In genomic region chr15:41151451-41152005, GRCh38 we compare ENCODE assay signal across 14 cellular contexts. TPM values are rescaled to one million over a fixed set of nuclear protein-coding genes. Genes with fewer than 3 reads are reported as not detected.
DNase-seq lines count a peak whose midpoint lies in the region; ATAC-seq and TF ChIP-seq lines count a peak whose summit lies in the region.
"Had no signal": no experiment of that assay in that cellular context is flagged by ENCODE, and none has a peak within 500 bp of the region (broad histone marks: within the 10 kb centered on the region; RNA-seq: fewer than 3 reads in every experiment).

No MANE protein-coding gene starts in this region.

- H4K20me1 ChIP-seq in H9 (ENCODE audit: control insufficient read depth, insufficient read depth, insufficient read length): no peaks in the 10 kb centered on the region
- H4K20me1 ChIP-seq: BLaER1 had no signal

- H3K23ac ChIP-seq in H9 (ENCODE audit: insufficient read length, low read depth, low read length): no peak overlapping the region

- H2BK12ac ChIP-seq in H9 (ENCODE audit: insufficient read length, low read depth, low read length): no peak overlapping the region

- peaks cover 6% of the 10 kb centered on the region for H3K27me3 Mint-ChIP-seq in T-helper 2 cell treated with Interferon-gamma antibody and Interleukin-4, amounts not matched to agents 5 μg/mL and 100 μg/mL, for 36 hours (ENCODE audit: low read depth)
- H3K27me3 Mint-ChIP-seq in activated T-cell treated with anti-CD3 and anti-CD28 coated beads, Interleukin-2, amount 50 U/mL, for 24 hours: peaks cover 2% of the 10 kb centered on the region
- H3K27me3 Mint-ChIP-seq in activated T-cell treated with anti-CD3 and anti-CD28 coated beads, Interleukin-2, amount 50 U/mL, for 4 hours (ENCODE audit: low read depth): no peaks in the 10 kb centered on the region
- no peaks in the 10 kb centered on the region for H3K27me3 Mint-ChIP-seq in H9 (ENCODE audit: low read depth)

- no peak overlapping the region for H3T11ph ChIP-seq in H9 (ENCODE audit: low read length)

- H2BK120ac ChIP-seq in H9 (ENCODE audit: low read depth, low read length, poor library complexity, severe bottlenecking): no peak overlapping the region

- no peak overlapping the region for H3K18ac ChIP-seq in H9 (ENCODE audit: insufficient read length, low read depth, low read length)

- peaks cover 2% of the 10 kb centered on the region for H3K36me3 Mint-ChIP-seq in T-helper 2 cell treated with Interferon-gamma antibody and Interleukin-4, amounts not matched to agents 5 μg/mL and 100 μg/mL, for 36 hours (ENCODE audit: low read depth)
- no peaks in the 10 kb centered on the region for H3K36me3 Mint-ChIP-seq in activated T-cell treated with anti-CD3 and anti-CD28 coated beads, Interleukin-2, amount 50 U/mL, for 24 hours (ENCODE audit: low read depth)
- no peaks in the 10 kb centered on the region for H3K36me3 Mint-ChIP-seq in activated T-cell treated with anti-CD3 and anti-CD28 coated beads, Interleukin-2, amount 50 U/mL, for 4 hours (ENCODE audit: insufficient read depth)
- H3K36me3 Mint-ChIP-seq in H9 (ENCODE audit: insufficient read depth in 1 of 3, low read depth in 3 of 3): 0 out of 7 replicates have a peak, but pooled peaks cover 0 to 3% (median 0%) of the 10 kb centered on the region in 3 experiments
- H3K36me3 Mint-ChIP-seq: CD8-positive, alpha-beta memory T cell had no signal

- TF ChIP-seq CTCF in H9 (conservative IDR thresholded peaks at IDR 0.05): no peak

- no peak overlapping the region for H4K8ac ChIP-seq in H9 (replicated peaks; ENCODE audit: insufficient read length, low read depth, low read length)

- no CpG with 5 or more reads among the region's 37 CpGs for WGBS in H9 (ENCODE audit: extremely low coverage, insufficient read length, low lambda C conversion rate)

- peaks cover 4% of the 10 kb centered on the region for H3K23me2 ChIP-seq in H9 (ENCODE audit: insufficient read length, low read depth, low read length, poor library complexity, severe bottlenecking)

- no peak overlapping the region for H3K14ac ChIP-seq in H9 (ENCODE audit: insufficient read depth, low read length)

- peak overlapping the region; percentile 69 for H3K4me3 Mint-ChIP-seq in T-helper 2 cell treated with Interferon-gamma antibody and Interleukin-4, amounts not matched to agents 5 μg/mL and 100 μg/mL, for 36 hours
- H3K4me3 Mint-ChIP-seq in activated T-cell treated with anti-CD3 and anti-CD28 coated beads, Interleukin-2, amount 50 U/mL, for 24 hours: no peak overlapping the region
- no peak overlapping the region for H3K4me3 Mint-ChIP-seq in activated T-cell treated with anti-CD3 and anti-CD28 coated beads, Interleukin-2, amount 50 U/mL, for 4 hours
- H3K4me3 Mint-ChIP-seq in H9: no peak overlapping the region

- H3K79me1 ChIP-seq in H9 (ENCODE audit: insufficient read depth, low read depth, low read length, poor library complexity, severe bottlenecking): no peaks in the 10 kb centered on the region

- H2AK5ac ChIP-seq in H9 (ENCODE audit: insufficient read length, low read length): no peak overlapping the region

- H3K9ac ChIP-seq in H9 (ENCODE audit: extremely low read depth, insufficient read length, low read length): no peak overlapping the region
- H3K9ac ChIP-seq: BLaER1 had no signal

- no peak overlapping the region for H2AFZ ChIP-seq in H9 (ENCODE audit: low read length)

- no peaks in the 10 kb centered on the region for H3K4me1 ChIP-seq in H9 (ENCODE audit: insufficient read depth, low read length)
- H3K4me1 ChIP-seq: BLaER1, Caco-2 had no signal

- H3K79me2 ChIP-seq in H9 (ENCODE audit: insufficient read depth, low read length): no peaks in the 10 kb centered on the region

- H3K4me1 Mint-ChIP-seq in T-helper 2 cell treated with Interferon-gamma antibody and Interleukin-4, amounts not matched to agents 5 μg/mL and 100 μg/mL, for 36 hours (ENCODE audit: low read depth): peaks cover 23% of the 10 kb centered on the region
- H3K4me1 Mint-ChIP-seq in activated T-cell treated with anti-CD3 and anti-CD28 coated beads, Interleukin-2, amount 50 U/mL, for 24 hours (ENCODE audit: low read depth): peaks cover 12% of the 10 kb centered on the region
- peaks cover 8% of the 10 kb centered on the region for H3K4me1 Mint-ChIP-seq in activated T-cell treated with anti-CD3 and anti-CD28 coated beads, Interleukin-2, amount 50 U/mL, for 4 hours (ENCODE audit: low read depth)
- H3K4me1 Mint-ChIP-seq in H9: no peaks in the 10 kb centered on the region

- H3K9me3 ChIP-seq in H9 (ENCODE audit: control insufficient read depth, low read depth, low read length): no peaks in the 10 kb centered on the region
- H3K9me3 ChIP-seq: BLaER1, Caco-2 had no signal

- no peak for DNase-seq in T-helper 2 cell treated with Interferon-gamma antibody and Interleukin-4, amounts not matched to agents 5 μg/mL and 100 μg/mL, for 36 hours (ENCODE audit: low spot score)
- DNase-seq in T-helper 2 cell (no peak), H9 (peak; percentile 29), mesenteric fat pad (ENCODE audit: low spot score) (peak; percentile 65), iPS-NIHi11 (ENCODE audit: low spot score) (no peak)
- DNase-seq in activated T-cell treated with anti-CD3 and anti-CD28 coated beads, Interleukin-2, amount 50 U/mL, for 24 hours: no peak
- no peak for DNase-seq in activated T-cell treated with anti-CD3 and anti-CD28 coated beads, Interleukin-2, amount 50 U/mL, for 4 hours
- no peak for DNase-seq in stimulated activated naive CD8-positive, alpha-beta T cell treated with anti-CD3 and anti-CD28 coated beads, Interleukin-15, Interleukin-2, amounts not matched to agents 100 U/mL and 50 U/mL, for 24 hours
- DNase-seq: 8988T; AML-193; Caco-2; CD8-positive, alpha-beta memory T cell; GF-D8 had no signal

- peaks cover 6% of the 10 kb centered on the region for H3K9me3 Mint-ChIP-seq in T-helper 2 cell treated with Interferon-gamma antibody and Interleukin-4, amounts not matched to agents 5 μg/mL and 100 μg/mL, for 36 hours
- no peaks in the 10 kb centered on the region for H3K9me3 Mint-ChIP-seq in activated T-cell treated with anti-CD3 and anti-CD28 coated beads, Interleukin-2, amount 50 U/mL, for 24 hours
- no peaks in the 10 kb centered on the region for H3K9me3 Mint-ChIP-seq in activated T-cell treated with anti-CD3 and anti-CD28 coated beads, Interleukin-2, amount 50 U/mL, for 4 hours
- peaks cover 3 to 5% of the 10 kb centered on the region in 2 experiments; a peak in 3 of 5 replicates for H3K9me3 Mint-ChIP-seq in H9
- H3K9me3 Mint-ChIP-seq: CD8-positive, alpha-beta memory T cell had no signal

- no peak overlapping the region for H3K56ac ChIP-seq in H9 (ENCODE audit: insufficient read length, low read depth, low read length)

- no peak overlapping the region for H3K4ac ChIP-seq in H9 (ENCODE audit: low read depth, low read length)

- no peak overlapping the region for H2BK20ac ChIP-seq in H9 (ENCODE audit: low read depth, low read length, poor library complexity, severe bottlenecking)

- H2BK5ac ChIP-seq in H9 (ENCODE audit: insufficient read length, low read length): no peak overlapping the region

- H3K27me3 ChIP-seq in H9 (ENCODE audit: insufficient read depth, low read length): no peaks in the 10 kb centered on the region
- H3K27me3 ChIP-seq: BLaER1 had no signal

- no peak overlapping the region for H3K27ac ChIP-seq in H9 (ENCODE audit: insufficient read length, low read depth, low read length)
- H3K27ac ChIP-seq: BLaER1 had no signal

- H4K91ac ChIP-seq in H9 (ENCODE audit: insufficient read length, low read depth, low read length): no peak overlapping the region

- ATAC-seq in activated T-cell treated with anti-CD3 and anti-CD28 coated beads, Interleukin-2, amount 50 U/mL, for 4 hours: no peak
- no peak for ATAC-seq in stimulated activated naive CD8-positive, alpha-beta T cell treated with anti-CD3 and anti-CD28 coated beads, Interleukin-15, Interleukin-2, amounts not matched to agents 100 U/mL and 50 U/mL, for 24 hours

- H3K27ac Mint-ChIP-seq in T-helper 2 cell treated with Interferon-gamma antibody and Interleukin-4, amounts not matched to agents 5 μg/mL and 100 μg/mL, for 36 hours: peak overlapping the region; percentile 82
- H3K27ac Mint-ChIP-seq in activated T-cell treated with anti-CD3 and anti-CD28 coated beads, Interleukin-2, amount 50 U/mL, for 24 hours: peak overlapping the region; percentile 38
- H3K27ac Mint-ChIP-seq in H9: no peak overlapping the region

- H2BK15ac ChIP-seq in H9 (ENCODE audit: low read depth, low read length): no peak overlapping the region

- no peak overlapping the region for H3K4me2 ChIP-seq in H9 (ENCODE audit: insufficient read depth, insufficient read length, low read length)
- H3K4me2 ChIP-seq: BLaER1 had no signal

- H4K5ac ChIP-seq in H9 (ENCODE audit: insufficient read length, low read depth, low read length): no peak overlapping the region

RNA-seq across cellular contexts. Expression of gene INO80, which starts 35.4 kb away (rescaled TPM):
- total RNA-seq in activated T-cell treated with anti-CD3 and anti-CD28 coated beads, Interleukin-2, amount 50 U/mL, for 4 hours: 10 to 100 TPM; 39.2 to 42.0 (median 40.5) TPM
- total RNA-seq in H9 (2021): 25.6 and 29.2 TPM in 2 replicates
- 27.2 TPM for total RNA-seq in mesenteric fat pad

Comparison
In these comparisons a context has a peak if more than half of its experiments do, and no peak if none do; other contexts are left out.
1. DNase-seq: peak in H9 (single experiment) and mesenteric fat pad (single experiment); none in T-helper 2 cell treated with Interferon-gamma antibody and Interleukin-4, amounts not matched to agents 5 μg/mL and 100 μg/mL, for 36 hours (single experiment), T-helper 2 cell (0 of 5), activated T-cell treated with anti-CD3 and anti-CD28 coated beads, Interleukin-2, amount 50 U/mL, for 24 hours (single experiment), activated T-cell treated with anti-CD3 and anti-CD28 coated beads, Interleukin-2, amount 50 U/mL, for 4 hours (single experiment), stimulated activated naive CD8-positive, alpha-beta T cell treated with anti-CD3 and anti-CD28 coated beads, Interleukin-15, Interleukin-2, amounts not matched to agents 100 U/mL and 50 U/mL, for 24 hours (single experiment) and iPS-NIHi11 (single experiment).
2. H3K27ac Mint-ChIP-seq: peak in T-helper 2 cell treated with Interferon-gamma antibody and Interleukin-4, amounts not matched to agents 5 μg/mL and 100 μg/mL, for 36 hours (single experiment) and activated T-cell treated with anti-CD3 and anti-CD28 coated beads, Interleukin-2, amount 50 U/mL, for 24 hours (single experiment); none in H9 (0 of 3).